1 cellular context compared by ENCODE assay signal in genomic region chr3:15064835-15065549, GRCh38.
TF ChIP-seq lines count a peak whose summit lies in the region.

Gene MRPS25, minus strand, starts transcription at chr3:15065315. Its CDS starts 121 bp downstream, at chr3:15065194.

TF ChIP-seq in HepG2, 621 proteins besides CTCF, POLR2A, EP300 and RAD21 (continued from another document and continues in another):
- peak; percentile 98 for TF ChIP-seq DMAP1 (CRISPR knock-in tag; IDR thresholded peaks at IDR 0.05)
- TF ChIP-seq ZXDC (CRISPR knock-in tag; IDR thresholded peaks at IDR 0.05) = 0 out of 2 replicates have a peak, but pooled peaks have one; percentile 33
- TF ChIP-seq TMF1 (CRISPR knock-in tag; IDR thresholded peaks at IDR 0.05; ENCODE audit: low read depth) = no peak
- no peak for TF ChIP-seq ADNP (CRISPR knock-in tag; IDR thresholded peaks at IDR 0.05)
- TF ChIP-seq ZBTB39 (CRISPR knock-in tag; IDR thresholded peaks at IDR 0.05) = no peak
- TF ChIP-seq REPIN1 (CRISPR knock-in tag; IDR thresholded peaks at IDR 0.05; ENCODE audit: borderline replicate concordance, low read depth) = peak; percentile 69; the same call in 1 of the 2 replicates
- TF ChIP-seq HMG20A (CRISPR knock-in tag; IDR thresholded peaks at IDR 0.05; ENCODE audit: borderline replicate concordance) = no peak
- peak; percentile 29; the same call in 1 of the 2 replicates for TF ChIP-seq DNMT1 (CRISPR knock-in tag; IDR thresholded peaks at IDR 0.05)
- peak; percentile 58; the same call in 1 of the 2 replicates for TF ChIP-seq ZNF800 (CRISPR knock-in tag; IDR thresholded peaks at IDR 0.05)
- TF ChIP-seq ZNF343 (CRISPR knock-in tag; IDR thresholded peaks at IDR 0.05) = peak; percentile 54; the same call in 1 of the 2 replicates
- TF ChIP-seq MTF2 (CRISPR knock-in tag; IDR thresholded peaks at IDR 0.05; ENCODE audit: borderline replicate concordance) = no peak
- TF ChIP-seq SIX1 (CRISPR knock-in tag; IDR thresholded peaks at IDR 0.05; ENCODE audit: borderline replicate concordance) = peak; percentile 11; the same call in 1 of the 2 replicates
- no peak for TF ChIP-seq EHMT2 (IDR thresholded peaks at IDR 0.05; ENCODE audit: borderline replicate concordance, low read depth, low read length)
- peak; percentile 81; the same call in 1 of the 2 replicates for TF ChIP-seq HES4 (CRISPR knock-in tag; IDR thresholded peaks at IDR 0.05; ENCODE audit: borderline replicate concordance)
- no peak for TF ChIP-seq ZNF562 (CRISPR knock-in tag; IDR thresholded peaks at IDR 0.05; ENCODE audit: borderline replicate concordance)
- TF ChIP-seq ZNF331 (CRISPR knock-in tag; IDR thresholded peaks at IDR 0.05) = peak; percentile 84
- TF ChIP-seq KLF9 (CRISPR knock-in tag; IDR thresholded peaks at IDR 0.05; ENCODE audit: low read depth) = peak; percentile 44; the same call in 1 of the 2 replicates
- TF ChIP-seq ZFP41 (CRISPR knock-in tag; IDR thresholded peaks at IDR 0.05; ENCODE audit: borderline replicate concordance) = 0 out of 2 replicates have a peak, but pooled peaks have one; percentile 37
- peak; percentile 64; the same call in 1 of the 2 replicates for TF ChIP-seq ZNF670 (CRISPR knock-in tag; IDR thresholded peaks at IDR 0.05; ENCODE audit: borderline replicate concordance)
- TF ChIP-seq ESRRA (CRISPR knock-in tag; IDR thresholded peaks at IDR 0.05; ENCODE audit: low read depth) = peak; percentile 99
- peak; percentile 72; the same call in 1 of the 2 replicates for TF ChIP-seq MIER3 (CRISPR knock-in tag; IDR thresholded peaks at IDR 0.05; ENCODE audit: borderline replicate concordance)
- 0 out of 2 replicates have a peak, but pooled peaks have one; percentile 43 for TF ChIP-seq CENPT (CRISPR knock-in tag; IDR thresholded peaks at IDR 0.05; ENCODE audit: low read depth)
- 0 out of 2 replicates have a peak, but pooled peaks have one; percentile 22 for TF ChIP-seq ZNF770 (CRISPR knock-in tag; IDR thresholded peaks at IDR 0.05)
- TF ChIP-seq ZNF24 (IDR thresholded peaks at IDR 0.05) = no peak
- TF ChIP-seq HNRNPLL (IDR thresholded peaks at IDR 0.05; ENCODE audit: low read depth, low read length, poor library complexity, severe bottlenecking) = peak; percentile 38
- peak; percentile 85 for TF ChIP-seq KMT2B (CRISPR knock-in tag; IDR thresholded peaks at IDR 0.05)
- TF ChIP-seq ZSCAN22 (CRISPR knock-in tag; IDR thresholded peaks at IDR 0.05) = 0 out of 2 replicates have a peak, but pooled peaks have one; percentile 26
- no peak for TF ChIP-seq NR3C1 (CRISPR knock-in tag; IDR thresholded peaks at IDR 0.05)
- TF ChIP-seq ZNF232 (CRISPR knock-in tag; IDR thresholded peaks at IDR 0.05; ENCODE audit: borderline replicate concordance) = peak; percentile 82; the same call in 1 of the 2 replicates
- TF ChIP-seq SAFB2 (CRISPR knock-in tag; IDR thresholded peaks at IDR 0.05; ENCODE audit: borderline replicate concordance, low read depth) = peak; percentile 93; the same call in 1 of the 2 replicates
- TF ChIP-seq MTA1 (CRISPR knock-in tag; IDR thresholded peaks at IDR 0.05; ENCODE audit: borderline replicate concordance) = 0 out of 2 replicates have a peak, but pooled peaks have one; percentile 26
- TF ChIP-seq MAF1 (CRISPR knock-in tag; IDR thresholded peaks at IDR 0.05; ENCODE audit: borderline replicate concordance) = 0 out of 2 replicates have a peak, but pooled peaks have one; percentile 68
- 0 out of 2 replicates have a peak, but pooled peaks have one; percentile 46 for TF ChIP-seq KLF13 (CRISPR knock-in tag; IDR thresholded peaks at IDR 0.05)
- no peak for TF ChIP-seq ZNF44 (CRISPR knock-in tag; IDR thresholded peaks at IDR 0.05)
- TF ChIP-seq FOXC1 (CRISPR knock-in tag; IDR thresholded peaks at IDR 0.05; ENCODE audit: borderline replicate concordance) = peak; percentile 90
- TF ChIP-seq ZNF136 (CRISPR knock-in tag; IDR thresholded peaks at IDR 0.05; ENCODE audit: low read depth) = 0 out of 2 replicates have a peak, but pooled peaks have one; percentile 38
- TF ChIP-seq ZNF883 (CRISPR knock-in tag; IDR thresholded peaks at IDR 0.05; ENCODE audit: not compliant biosample characterization) = peak; percentile 82
- TF ChIP-seq ZFAT (CRISPR knock-in tag; conservative IDR thresholded peaks at IDR 0.05) = no peak
- peak; percentile 68; the same call in 1 of the 2 replicates for TF ChIP-seq UBTF (CRISPR knock-in tag; IDR thresholded peaks at IDR 0.05)
- peak; percentile 63; the same call in 1 of the 2 replicates for TF ChIP-seq ZNF256 (CRISPR knock-in tag; conservative IDR thresholded peaks at IDR 0.05)
- peak; percentile 89 for TF ChIP-seq GATAD1 (CRISPR knock-in tag; IDR thresholded peaks at IDR 0.05)
- peak; percentile 77 for TF ChIP-seq RXRA (CRISPR knock-in tag; IDR thresholded peaks at IDR 0.05)
- TF ChIP-seq DRAP1 (CRISPR knock-in tag; IDR thresholded peaks at IDR 0.05) = peak; percentile 75
- no peak for TF ChIP-seq ISX (CRISPR knock-in tag; conservative IDR thresholded peaks at IDR 0.05)
- no peak for TF ChIP-seq ZNF10 (CRISPR knock-in tag; IDR thresholded peaks at IDR 0.05; ENCODE audit: borderline replicate concordance, low read depth)
- peak; percentile 91 for TF ChIP-seq TAF1 (CRISPR knock-in tag; IDR thresholded peaks at IDR 0.05)
- peak; percentile 92 for TF ChIP-seq GABPB1 (CRISPR knock-in tag; IDR thresholded peaks at IDR 0.05)
- TF ChIP-seq ZSCAN29 (CRISPR knock-in tag; conservative IDR thresholded peaks at IDR 0.05) = 0 out of 2 replicates have a peak, but pooled peaks have one; percentile 68
- peak; percentile 67 for TF ChIP-seq WIZ (CRISPR knock-in tag; IDR thresholded peaks at IDR 0.05)
- TF ChIP-seq ZIK1 (CRISPR knock-in tag; IDR thresholded peaks at IDR 0.05; ENCODE audit: borderline replicate concordance, low read depth) = peak; percentile 85; the same call in 1 of the 2 replicates
- TF ChIP-seq KAT7 (CRISPR knock-in tag; IDR thresholded peaks at IDR 0.05; ENCODE audit: borderline replicate concordance) = peak; percentile 97
- peak; percentile 69 for TF ChIP-seq TBX2 (CRISPR knock-in tag; IDR thresholded peaks at IDR 0.05; ENCODE audit: borderline replicate concordance)
- peak; percentile 92 for TF ChIP-seq ZFY (CRISPR knock-in tag; IDR thresholded peaks at IDR 0.05)
- no peak for TF ChIP-seq ZNF326 (CRISPR knock-in tag; IDR thresholded peaks at IDR 0.05; ENCODE audit: borderline replicate concordance)
- peak; percentile 85; the same call in 1 of the 2 replicates for TF ChIP-seq SMAD9 (CRISPR knock-in tag; IDR thresholded peaks at IDR 0.05)
- TF ChIP-seq ZNF224 (CRISPR knock-in tag; IDR thresholded peaks at IDR 0.05) = peak; percentile 45; the same call in 1 of the 2 replicates
- peak; percentile 96 for TF ChIP-seq ARNT2 (CRISPR knock-in tag; IDR thresholded peaks at IDR 0.05; ENCODE audit: low read depth)
- no peak for TF ChIP-seq PAWR (CRISPR knock-in tag; IDR thresholded peaks at IDR 0.05; ENCODE audit: borderline replicate concordance)
- TF ChIP-seq GABPA (IDR thresholded peaks at IDR 0.05; ENCODE audit: low read depth, low read length) = peak; percentile 14; the same call in 1 of the 2 replicates
- TF ChIP-seq GABPA (CRISPR knock-in tag; IDR thresholded peaks at IDR 0.05; ENCODE audit: low read depth) = peak; percentile 71
- TF ChIP-seq ZSCAN9 (CRISPR knock-in tag; IDR thresholded peaks at IDR 0.05; ENCODE audit: borderline replicate concordance) = peak; percentile 47; the same call in 1 of the 2 replicates
- peak; percentile 84 for TF ChIP-seq NR2C2 (CRISPR knock-in tag; IDR thresholded peaks at IDR 0.05; ENCODE audit: borderline replicate concordance)
- peak; percentile 82 for TF ChIP-seq ZNF747 (CRISPR knock-in tag; IDR thresholded peaks at IDR 0.05; ENCODE audit: borderline replicate concordance)
- TF ChIP-seq NCOR1 (IDR thresholded peaks at IDR 0.05; ENCODE audit: borderline replicate concordance, low read length) = no peak
